Comparison of ENCODE assay signal across 9 cellular contexts in the genomic region with DNA sequence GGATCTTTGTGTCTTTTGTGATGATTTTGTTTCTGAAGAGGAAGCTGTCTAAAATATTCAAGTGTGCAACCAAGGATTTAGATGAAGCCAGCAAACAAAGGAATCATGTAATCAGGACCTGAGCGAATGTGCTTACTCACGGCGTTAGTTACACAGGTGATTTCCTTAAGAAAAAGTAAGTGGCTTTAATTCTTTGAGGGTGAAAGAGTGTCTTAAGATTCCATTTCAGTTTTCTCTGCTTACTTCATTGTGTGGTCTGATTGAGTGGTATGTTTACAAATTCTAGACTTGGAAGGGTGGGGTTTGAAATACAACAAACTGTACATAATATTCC.
DNase-seq lines count a peak whose midpoint lies in the region; ATAC-seq and TF ChIP-seq lines count a peak whose summit lies in the region.
"Had no signal": no experiment of that assay in that cellular context is flagged by ENCODE, and none has a peak within 500 bp of the region (broad histone marks: within the 10 kb centered on the region; RNA-seq: fewer than 3 reads in every experiment).

No MANE protein-coding gene starts in this region.

- H3K9me2 ChIP-seq in HCT116 (ENCODE audit: insufficient read depth) = no peaks in the 10 kb centered on the region

- DNase-seq in HCT116 (ENCODE audit: low read depth, low spot score) (no peak), fibroblast of villous mesenchyme (ENCODE audit: low read depth) (no peak), NCI-H2029 (lab: John Stamatoyannopoulos, UW) (no peak), foreskin melanocyte (no peak)
- DNase-seq in stimulated activated CD4-positive, alpha-beta T cell treated with anti-CD3 and anti-CD28 coated beads, Interleukin-15, amount 100 ng/mL, for 24 hours = no peak

- H3K4me3 ChIP-seq in HCT116 (replicated peaks in 1 of 2; ENCODE audit: low read depth in 1 of 2, low read length in 2 of 2) = peak overlapping the region; percentile 49 to 59
- peak overlapping the region; percentile 66 for H3K4me3 ChIP-seq in WI38 (ENCODE audit: low read depth, low read length)
- peak overlapping the region; percentile 10 for H3K4me3 ChIP-seq in fibroblast of villous mesenchyme (ENCODE audit: low read depth, low read length)
- H3K4me3 ChIP-seq in skeletal muscle tissue (ENCODE audit: low read length in 3 of 3) = no peak overlapping the region

- H3K27ac ChIP-seq in HCT116 (ENCODE audit: low read depth, low read length) (peak overlapping the region; percentile 25; the same call in 1 of the 2 replicates), skeletal muscle tissue (ENCODE audit: low read depth, low read length) (peak overlapping the region; percentile 82)
- H3K27ac ChIP-seq: neutrophil had no signal

- CTCF ChIA-PET in HCT116 (lab: Charles Lee) = no interaction called here

- peak overlapping the region; percentile 73 for H3K4me2 ChIP-seq in HCT116 (ENCODE audit: low read length)

- H3K9me3 ChIP-seq in HCT116 (ENCODE audit: control insufficient read depth in 1 of 2, insufficient read depth in 1 of 2, low read depth in 1 of 2, low read length in 2 of 2) = no peaks in the 10 kb centered on the region
- no peaks in the 10 kb centered on the region for H3K9me3 ChIP-seq in skeletal muscle tissue (ENCODE audit: control insufficient read depth in 3 of 3, low read length in 3 of 3)
- H3K9me3 ChIP-seq: neutrophil had no signal

- H4K20me1 ChIP-seq in HCT116 (ENCODE audit: insufficient read depth) = no peaks in the 10 kb centered on the region

- H2AFZ ChIP-seq in HCT116 (ENCODE audit: low read depth, low read length, poor library complexity, severe bottlenecking) = peak overlapping the region; percentile 20

- H3K4me1 ChIP-seq in HCT116 (ENCODE audit: control insufficient read depth in 1 of 2, insufficient read depth in 2 of 2, low read length in 2 of 2) (peaks cover 7 to 27% of the 10 kb centered on the region in 2 experiments; a peak in 3 of 4 replicates), skeletal muscle tissue (ENCODE audit: control insufficient read depth in 3 of 3, insufficient read depth in 3 of 3, low read length in 3 of 3) (peaks cover 51 to 58% (median 56%) of the 10 kb centered on the region in 3 donors)

- TSS peak; percentile 91 for BruUV-seq in HCT116 (replicated peaks; lab: Mats Ljungman, UMichigan)

- no peak for TF ChIP-seq POLR2A in HCT116 (IDR thresholded peaks at IDR 0.05; ENCODE audit: borderline replicate concordance, extremely low read depth, insufficient read depth, insufficient read length)

- H3K27me3 ChIP-seq in HCT116 (ENCODE audit: insufficient read depth, low read length) = no peaks in the 10 kb centered on the region
- H3K27me3 ChIP-seq in skeletal muscle tissue (ENCODE audit: control insufficient read depth in 3 of 3, insufficient read depth in 3 of 3, low read length in 3 of 3) = no peaks in the 10 kb centered on the region
- H3K27me3 ChIP-seq: neutrophil had no signal

- TF ChIP-seq CTCF in HCT116 (IDR thresholded peaks at IDR 0.05 in 2 of 3, conservative IDR thresholded peaks at IDR 0.05 in 1 of 3; ENCODE audit: borderline replicate concordance in 1 of 3, insufficient read depth in 1 of 3, low read depth in 2 of 3, low read length in 2 of 3) (no peak), WI38 (IDR thresholded peaks at IDR 0.05; ENCODE audit: low read depth, low read length) (no peak), fibroblast of villous mesenchyme (IDR thresholded peaks at IDR 0.05; ENCODE audit: insufficient read depth, low read depth, low read length) (no peak)

- H3K9ac ChIP-seq in HCT116 (ENCODE audit: low read length) (peak overlapping the region; percentile 54), skeletal muscle tissue (ENCODE audit: low read depth in 1 of 3, low read length in 3 of 3) (peak overlapping the region in 2 of 3 donors; percentile 0 to 14)

- H3K79me2 ChIP-seq in HCT116 (ENCODE audit: insufficient read depth, low read length) = no peaks in the 10 kb centered on the region

- RAD21 ChIA-PET in HCT116 (lab: Charles Lee; ENCODE audit: low non-redundant PET in 1 of 2, low total read pairs in 2 of 2, uncharacterized antibody in 2 of 2, unreplicated experiment in 2 of 2) = no interaction called here

- ATAC-seq in HCT116 (peak; percentile 59), GM19463 (IDR thresholded peaks at IDR 0.05; ENCODE audit: unreplicated experiment) (no peak)

- no peaks in the 10 kb centered on the region for H3K36me3 ChIP-seq in HCT116 (ENCODE audit: control insufficient read depth in 1 of 2, insufficient read depth in 2 of 2, low read length in 2 of 2)
- H3K36me3 ChIP-seq in skeletal muscle tissue (ENCODE audit: control insufficient read depth in 3 of 3, insufficient read depth in 3 of 3, low read length in 3 of 3) = peaks cover 0 to 1% (median 0%) of the 10 kb centered on the region in 3 donors
- H3K36me3 ChIP-seq: neutrophil had no signal

- intact Hi-C loops in HCT116 (cut with micrococcal nuclease) = loop anchor here (2.0 kb wide), 1 partner anchor 16 kb away; no protein-coding TSS in a partner anchor

- POLR2A ChIA-PET in HCT116 (lab: Charles Lee) = no interaction called here

- TF ChIP-seq RAD21 in HCT116 (IDR thresholded peaks at IDR 0.05; ENCODE audit: low read depth) = no peak

TF ChIP-seq in HCT116, 20 proteins besides CTCF, POLR2A, EP300 and RAD21:
- TF ChIP-seq YY1 (IDR thresholded peaks at IDR 0.05; ENCODE audit: extremely low read depth, insufficient replicate concordance, low read depth, low read length) (no peak), TCF7L2 (IDR thresholded peaks at IDR 0.05; ENCODE audit: borderline replicate concordance, extremely low read depth, insufficient read depth, insufficient read length) (no peak), SP1 (IDR thresholded peaks at IDR 0.05; ENCODE audit: low read depth) (peak; percentile 13; the same call in 1 of the 2 replicates)

Comparison
In these comparisons a context has a peak if more than half of its experiments do, and no peak if none do; other contexts are left out.
1. H3K4me3 ChIP-seq: peak in HCT116 (2 of 2), WI38 (single experiment) and fibroblast of villous mesenchyme (single experiment); none in skeletal muscle tissue (0 of 3).